In the genomic region with DNA sequence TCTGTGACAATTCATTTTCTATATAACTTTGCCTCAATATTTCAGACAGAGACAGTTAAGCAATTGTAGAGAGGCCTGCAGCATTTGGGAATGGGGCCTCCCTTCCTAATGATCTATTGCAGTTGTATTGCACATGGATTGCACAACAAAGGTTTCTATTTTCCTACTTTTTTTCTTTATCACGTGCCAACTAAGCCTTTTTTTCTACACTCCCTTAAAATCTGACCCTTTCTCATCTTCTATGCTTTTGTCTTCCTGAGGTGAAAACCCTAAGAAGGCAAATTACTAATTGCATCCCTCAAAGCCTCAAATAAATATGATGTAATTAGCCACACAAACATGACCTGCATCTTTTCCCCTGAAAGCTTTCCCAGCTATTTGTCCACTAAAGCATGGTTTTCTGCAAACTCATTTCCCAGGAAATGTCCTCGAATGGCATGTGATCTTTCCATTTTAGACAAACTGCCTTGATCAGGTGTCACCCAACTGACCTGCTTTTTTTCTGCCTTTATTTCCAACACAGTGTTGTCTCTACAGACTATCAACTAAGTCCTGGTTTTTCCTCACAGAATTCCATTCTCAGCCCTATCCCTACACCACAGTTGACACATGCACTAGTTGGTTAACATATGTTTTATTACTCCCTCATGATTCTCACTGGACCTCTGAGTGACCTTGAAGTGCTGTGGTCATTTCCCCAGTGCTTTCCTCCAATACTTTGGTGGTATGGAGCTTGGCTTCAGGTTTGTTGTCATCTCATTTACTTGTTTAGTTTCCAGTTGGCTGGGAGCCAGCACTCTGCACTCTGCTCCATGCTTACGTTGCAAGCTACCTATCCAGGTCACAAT, we compare ENCODE assay signal across 12 cellular contexts. TPM values are rescaled to one million over a fixed set of nuclear protein-coding genes. Genes with fewer than 3 reads are reported as not detected.
DNase-seq lines count a peak whose midpoint lies in the region; ATAC-seq and TF ChIP-seq lines count a peak whose summit lies in the region.
"Had no signal": no experiment of that assay in that cellular context is flagged by ENCODE, and none has a peak within 500 bp of the region (broad histone marks: within the 10 kb centered on the region; RNA-seq: fewer than 3 reads in every experiment).

No MANE protein-coding gene starts in this region.

- no peaks in the 10 kb centered on the region for H3K9me3 ChIP-seq in Panc1 (ENCODE audit: control insufficient read depth, insufficient read depth, low read depth, low read length)
- H3K9me3 ChIP-seq: testis had no signal

- H3K27me3 ChIP-seq in Panc1 (ENCODE audit: control insufficient read depth, insufficient read depth, low read length) = no peaks in the 10 kb centered on the region
- H3K27me3 ChIP-seq: testis had no signal

- H3K27ac ChIP-seq in Panc1 (ENCODE audit: low read length) = peak overlapping the region; percentile 100
- H3K27ac ChIP-seq: testis had no signal

- peak; percentile 33 for DNase-seq in left ventricle myocardium superior
- DNase-seq in left cardiac atrium = no peak
- no peak for DNase-seq in Panc1 (ENCODE audit: low read depth, low spot score)
- peak; percentile 83 for DNase-seq in fibroblast of villous mesenchyme (ENCODE audit: low read depth)
- no peak for DNase-seq in T-helper 2 cell
- DNase-seq: activated naive CD4-positive, alpha-beta T cell treated with anti-CD3 and anti-CD28 coated beads for 36 hours; endodermal cell; nucleus accumbens; testis had no signal

- BruUV-seq in Panc1 (replicated peaks; lab: Mats Ljungman, UMichigan) = no TSS peak

- POLR2A ChIA-PET in Panc1 (lab: Charles Lee) = interaction anchor here (0.6 to 1.8 kb wide), 2 partner anchors 29 to 33 kb away, joined by 4 read pairs; no protein-coding TSS in a partner anchor

- ATAC-seq in left ventricle myocardium superior = no peak
- no peak for ATAC-seq in left cardiac atrium
- ATAC-seq in Panc1 = no peak
- no peak for ATAC-seq in GM18867 (IDR thresholded peaks at IDR 0.05; ENCODE audit: unreplicated experiment)
- no peak for ATAC-seq in HG03354 (IDR thresholded peaks at IDR 0.05; ENCODE audit: poor library complexity, severe bottlenecking, unreplicated experiment)
- ATAC-seq in GM19455 (IDR thresholded peaks at IDR 0.05; ENCODE audit: unreplicated experiment) = no peak

- H3K4me1 ChIP-seq in Panc1 (ENCODE audit: control insufficient read depth, insufficient read depth, low read length) = peaks cover 45% of the 10 kb centered on the region
- H3K4me1 ChIP-seq: testis had no signal

- CTCF ChIA-PET in Panc1 (lab: Charles Lee) = no interaction called here

- H3K36me3 ChIP-seq in Panc1 (ENCODE audit: control insufficient read depth, insufficient read depth, low read length) = no peaks in the 10 kb centered on the region

- TF ChIP-seq CTCF in Panc1 (IDR thresholded peaks at IDR 0.05) (no peak), fibroblast of villous mesenchyme (IDR thresholded peaks at IDR 0.05; ENCODE audit: insufficient read depth, low read depth, low read length) (no peak)

- intact Hi-C loops in left ventricle myocardium superior (cut with micrococcal nuclease) = no loop called here
- intact Hi-C loops in left cardiac atrium (cut with DNase I) = no loop called here
- intact Hi-C loops in Panc1 (cut with micrococcal nuclease; ENCODE audit: unreplicated experiment) = no loop called here

- no peak overlapping the region for H3K4me3 ChIP-seq in Panc1 (ENCODE audit: low read depth in 2 of 2, low read length in 2 of 2)
- H3K4me3 ChIP-seq in fibroblast of villous mesenchyme (ENCODE audit: low read depth, low read length) = no peak overlapping the region
- H3K4me3 ChIP-seq: testis had no signal

- in situ Hi-C loops in Panc1 (cut with HindIII; ENCODE audit: low pct_unique_long_range_greater_than_20kb, low sequenced_read_pairs) = no loop called here

RNA-seq across cellular contexts. Expression of a gene that starts 31.9 kb away (rescaled TPM):
- total RNA-seq in left ventricle myocardium superior (22.7 TPM), left cardiac atrium (10 to 100 TPM; 24.0 to 34.9 TPM), Panc1 (2021; ENCODE audit: unreplicated experiment) (43.1 TPM), fibroblast of villous mesenchyme (14.2 and 16.4 TPM in 2 replicates)
- polyA plus RNA-seq in Panc1 (2012; ENCODE audit: insufficient read length) = 16.4 TPM

Comparison
In these comparisons a context has a peak if more than half of its experiments do, and no peak if none do; other contexts are left out.
1. DNase-seq: peak in left ventricle myocardium superior (single experiment) and fibroblast of villous mesenchyme (single experiment); none in left cardiac atrium (single experiment), Panc1 (single experiment) and T-helper 2 cell (0 of 5).